ENCODE assay signal across 7 cellular contexts in genomic region chr11:13278620-13279486, GRCh38. TPM values are rescaled to one million over a fixed set of nuclear protein-coding genes. Genes with fewer than 3 reads are reported as not detected.
DNase-seq lines count a peak whose midpoint lies in the region; ATAC-seq and TF ChIP-seq lines count a peak whose summit lies in the region.

No MANE protein-coding gene starts in this region.

- H3K27me3 ChIP-seq in IMR-90 (ENCODE audit: control insufficient read depth, insufficient read depth, low read length) (peaks cover 3% of the 10 kb centered on the region; the same call in 1 of the 2 replicates), vagina (no peaks in the 10 kb centered on the region)

- H3K9me3 ChIP-seq in IMR-90 (ENCODE audit: control insufficient read depth, insufficient read depth, low read length) (no peaks in the 10 kb centered on the region), mesodermal cell (ENCODE audit: control insufficient read depth, low read length) (no peaks in the 10 kb centered on the region), vagina (no peaks in the 10 kb centered on the region)

- H4K5ac ChIP-seq in IMR-90 (ENCODE audit: low read depth, low read length): no peak overlapping the region

- dilution Hi-C loops in IMR-90 (cut with HindIII; ENCODE audit: low sequenced_read_pairs, unreplicated experiment): no loop called here

- H3K14ac ChIP-seq in IMR-90 (replicated peaks; ENCODE audit: low read depth, low read length): peak overlapping the region; percentile 44; the same call in 1 of the 2 replicates

- no peak overlapping the region for H3K4ac ChIP-seq in IMR-90 (ENCODE audit: low read depth, low read length)

- 6% methylated on average over 27 of the region's 61 CpGs; no CpG with 5 or more reads in 1 of the 2 experiments for WGBS in IMR-90 (ENCODE audit: extremely low coverage in 2 of 2, insufficient read length in 1 of 2), 2 experiments
- WGBS in mesodermal cell (ENCODE audit: insufficient coverage in 2 of 2), 2 experiments: 2% methylated on average over 45 to 55 of the region's 61 CpGs

- POLR2A ChIA-PET in IMR-90 (lab: Charles Lee; ENCODE audit: unreplicated experiment): no interaction called here

- intact Hi-C loops in IMR-90 (cut with micrococcal nuclease) (loop anchor here (5.0 to 10.0 kb wide), 3 partner anchors 43 to 317 kb away; partner anchors contain the start of gene BTBD10), vagina (cut with DNase I) (no loop called here)

- no peak overlapping the region for H2BK120ac ChIP-seq in IMR-90 (ENCODE audit: low read depth, low read length)

- peaks cover 12 to 51% of the 10 kb centered on the region in 2 experiments for H3K79me1 ChIP-seq in IMR-90 (ENCODE audit: low read depth in 1 of 2, low read length in 2 of 2)

- no peak for TF ChIP-seq RAD21 in IMR-90 (IDR thresholded peaks at IDR 0.05; ENCODE audit: low read length)

- H2BK20ac ChIP-seq in IMR-90 (ENCODE audit: low read depth, low read length): no peak overlapping the region

- H2AK5ac ChIP-seq in IMR-90 (ENCODE audit: low read depth, low read length): no peak overlapping the region

- ATAC-seq in IMR-90 (ENCODE audit: low read depth): no peak

- H3K23ac ChIP-seq in IMR-90 (ENCODE audit: low read depth, low read length): peak overlapping the region; percentile 60

- peak overlapping the region; percentile 38 for H3K9ac ChIP-seq in IMR-90 (ENCODE audit: low read depth, low read length)

- peaks cover 21% of the 10 kb centered on the region; the same call in 1 of the 2 replicates for H3K9me1 ChIP-seq in IMR-90 (ENCODE audit: insufficient read depth, low read length)

- DNase-seq in IMR-90 (no peak), cerebellum (ENCODE audit: low spot score) (peak; percentile 20), vagina (ENCODE audit: extremely low spot score in 2 of 2) (no peak), COR-L47 (lab: John Stamatoyannopoulos, UW) (no peak), NCI-H774 (lab: John Stamatoyannopoulos, UW) (no peak)

- H3K18ac ChIP-seq in IMR-90 (ENCODE audit: low read depth, low read length): no peak overlapping the region

- no peak overlapping the region for H2BK5ac ChIP-seq in IMR-90 (ENCODE audit: low read depth, low read length, poor library complexity, severe bottlenecking)

- no peak overlapping the region for H2BK15ac ChIP-seq in IMR-90 (ENCODE audit: low read depth, low read length)

- H4K8ac ChIP-seq in IMR-90 (ENCODE audit: low read depth in 2 of 2, low read length in 2 of 2): no peak overlapping the region

- no peak for TF ChIP-seq POLR2A in IMR-90 (IDR thresholded peaks at IDR 0.05; ENCODE audit: low read depth, low read length)
- TF ChIP-seq POLR2A in vagina (IDR thresholded peaks at IDR 0.05): no peak

- H4K91ac ChIP-seq in IMR-90 (ENCODE audit: insufficient read depth, low read depth, low read length): no peak overlapping the region

- peak overlapping the region; percentile 63 for H2AK9ac ChIP-seq in IMR-90 (replicated peaks; ENCODE audit: low read depth, low read length, poor library complexity)

- H3K36me3 ChIP-seq in IMR-90 (ENCODE audit: control insufficient read depth, insufficient read depth, low read length) (no peaks in the 10 kb centered on the region), mesodermal cell (ENCODE audit: control insufficient read depth, insufficient read depth, low read length) (no peaks in the 10 kb centered on the region), vagina (no peaks in the 10 kb centered on the region)

- H3K56ac ChIP-seq in IMR-90 (ENCODE audit: extremely low read depth, insufficient read depth, low read length): no peak overlapping the region

- H2AFZ ChIP-seq in IMR-90 (replicated peaks; ENCODE audit: low read length, poor library complexity): peak overlapping the region; percentile 83

- CTCF ChIA-PET in IMR-90 (lab: Yijun Ruan, JAX): interaction anchor here (0.8 to 1.5 kb wide), 4 partner anchors 56 to 315 kb away, joined by 3 to 6 read pairs (median 3); no protein-coding TSS in a partner anchor

- no peak for TF ChIP-seq CTCF in IMR-90 (conservative IDR thresholded peaks at IDR 0.05; ENCODE audit: low read depth, low read length)
- no peak for TF ChIP-seq CTCF in vagina (IDR thresholded peaks at IDR 0.05)

- in situ Hi-C loops in IMR-90 (cut with MboI; ENCODE audit: low sequenced_read_pairs): no loop called here

- H3K4me3 ChIP-seq in GM08714 (ENCODE audit: low read length) (peak overlapping the region; percentile 98), IMR-90 (ENCODE audit: insufficient read depth, low read depth, low read length) (peak overlapping the region; percentile 95), mesodermal cell (ENCODE audit: extremely low read depth, insufficient read depth, low read length, poor library complexity, severe bottlenecking) (peak overlapping the region; percentile 64), vagina (peak overlapping the region; percentile 79 to 88)

- H4K20me1 ChIP-seq in IMR-90 (ENCODE audit: insufficient read depth, low read length): peaks cover 35% of the 10 kb centered on the region

- peaks cover 4% of the 10 kb centered on the region; the same call in 1 of the 2 replicates for H3K4me1 ChIP-seq in IMR-90 (ENCODE audit: control insufficient read depth, insufficient read depth, low read length)
- peaks cover 27% of the 10 kb centered on the region for H3K4me1 ChIP-seq in mesodermal cell (ENCODE audit: control insufficient read depth, insufficient read depth, low read length, poor library complexity, severe bottlenecking)
- peaks cover 43% of the 10 kb centered on the region for H3K4me1 ChIP-seq in vagina

- no TSS peak for BruUV-seq in IMR-90 (replicated peaks; lab: Mats Ljungman, UMichigan)

- H3K4me2 ChIP-seq in IMR-90 (ENCODE audit: low read depth, low read length): peak overlapping the region; percentile 98

- H3K27ac ChIP-seq in IMR-90 (ENCODE audit: insufficient read depth, low read length): no peak overlapping the region
- H3K27ac ChIP-seq in mesodermal cell (ENCODE audit: low read depth, low read length, severe bottlenecking): no peak overlapping the region
- H3K27ac ChIP-seq in vagina: peak overlapping the region; percentile 96

TF ChIP-seq in IMR-90, 13 proteins besides CTCF, POLR2A, EP300 and RAD21:
- TF ChIP-seq RCOR1 (IDR thresholded peaks at IDR 0.05; ENCODE audit: insufficient replicate concordance, low read length) (no peak), RFX5 (IDR thresholded peaks at IDR 0.05; ENCODE audit: low read depth, low read length) (no peak), USF2 (IDR thresholded peaks at IDR 0.05; ENCODE audit: low read depth, low read length) (no peak), MAFK (IDR thresholded peaks at IDR 0.05; ENCODE audit: low read depth, low read length) (no peak), ELK1 (IDR thresholded peaks at IDR 0.05; ENCODE audit: borderline replicate concordance, low read depth, low read length) (no peak), MXI1 (IDR thresholded peaks at IDR 0.05; ENCODE audit: borderline replicate concordance, low read depth, low read length) (no peak), BHLHE40 (IDR thresholded peaks at IDR 0.05; ENCODE audit: low read depth, low read length) (no peak)

RNA-seq across cellular contexts. Expression of gene BMAL1, which starts 1.3 kb away (rescaled TPM):
- total RNA-seq in IMR-90 (2012; rRNA removed): 9.9 and 13.1 TPM in 2 replicates
- 7.5 and 8.8 TPM in 2 replicates for polyA plus RNA-seq in IMR-90 (2012; rRNA removed)
- polyA plus RNA-seq in IMR-90 (2012; cell fraction: cytosol; rRNA removed): 3.2 and 7.1 TPM in 2 replicates
- polyA plus RNA-seq in IMR-90 (2012; cell fraction: nucleus; rRNA removed; ENCODE audit: low replicate concordance): 7.6 and 22.8 TPM in 2 replicates
- 49.6 TPM for total RNA-seq in cerebellum
- 9.7 TPM for polyA plus RNA-seq in mesodermal cell (2013, experiment 1 of 2)
- polyA plus RNA-seq in mesodermal cell (2013, experiment 2 of 2): 9.6 TPM
- total RNA-seq in vagina: 44.0 TPM
